ENCODE assay signal across 9 cellular contexts in genomic region chr3:535566-536416, GRCh38.
A peak's percentile ranks its signal among the peaks of the same experiment; 100 is the strongest.
DNase-seq lines count a peak whose midpoint lies in the region; ATAC-seq, FAIRE-seq and TF ChIP-seq lines count a peak whose summit lies in the region.
"Had no signal": no experiment of that assay in that cellular context is flagged by ENCODE, and none has a peak within 500 bp of the region (broad histone marks: within the 10 kb centered on the region; RNA-seq: fewer than 3 reads in every experiment).

No MANE protein-coding gene starts in this region.

- H3K4me1 Mint-ChIP-seq in dendritic cell treated with granulocyte-macrophage colony-stimulating factor and Interleukin-4, amounts not matched to agents 40 ng/mL and 50 ng/mL, for 4 days (ENCODE audit: low read depth), result no peaks in the 10 kb centered on the region

- ATAC-seq in HG03280 (IDR thresholded peaks at IDR 0.05; ENCODE audit: unreplicated experiment) (peak; percentile 97), HG02981 (IDR thresholded peaks at IDR 0.05; ENCODE audit: unreplicated experiment) (no peak), HG03520 (IDR thresholded peaks at IDR 0.05; ENCODE audit: unreplicated experiment) (no peak)

- TF ChIP-seq POLR2A in H54 (IDR thresholded peaks at IDR 0.05; ENCODE audit: low read depth, low read length) (no peak), GM12891 (IDR thresholded peaks at IDR 0.05; ENCODE audit: low read depth, low read length) (no peak)

- intact Hi-C loops in dendritic cell treated with granulocyte-macrophage colony-stimulating factor and Interleukin-4, amounts not matched to agents 40 ng/mL and 50 ng/mL, for 4 days (cut with micrococcal nuclease), result no loop called here

- DNase-seq in ACHN, result peak; percentile 86
- DNase-seq in mucosa of gallbladder (ENCODE audit: low spot score), result peak; percentile 12
- DNase-seq in H54 (ENCODE audit: insufficient read length, low spot score), result no peak
- DNase-seq in GM12891 (ENCODE audit: insufficient read length, low spot score), result no peak

- H3K36me3 Mint-ChIP-seq in dendritic cell treated with granulocyte-macrophage colony-stimulating factor and Interleukin-4, amounts not matched to agents 40 ng/mL and 50 ng/mL, for 4 days (ENCODE audit: low read depth), result no peaks in the 10 kb centered on the region

- FAIRE-seq in H54 (lab: Jason Lieb, UNC), result no peak
- FAIRE-seq in GM12891 (lab: Jason Lieb, UNC), result no peak

- peaks cover 25% of the 10 kb centered on the region for H3K9me3 Mint-ChIP-seq in dendritic cell treated with granulocyte-macrophage colony-stimulating factor and Interleukin-4, amounts not matched to agents 40 ng/mL and 50 ng/mL, for 4 days

- H3K27me3 Mint-ChIP-seq in dendritic cell treated with granulocyte-macrophage colony-stimulating factor and Interleukin-4, amounts not matched to agents 40 ng/mL and 50 ng/mL, for 4 days, result no peaks in the 10 kb centered on the region

- H3K27ac Mint-ChIP-seq in dendritic cell treated with granulocyte-macrophage colony-stimulating factor and Interleukin-4, amounts not matched to agents 40 ng/mL and 50 ng/mL, for 4 days, result no peak overlapping the region
- H3K27ac Mint-ChIP-seq: activated naive CD4-positive, alpha-beta T cell treated with anti-CD3 and anti-CD28 coated beads, Interleukin-2, amount 50 U/mL, for 72 hours had no signal

- H3K4me3 Mint-ChIP-seq in dendritic cell treated with granulocyte-macrophage colony-stimulating factor and Interleukin-4, amounts not matched to agents 40 ng/mL and 50 ng/mL, for 4 days, result peak overlapping the region; percentile 48

- in situ Hi-C loops in ACHN (cut with HindIII; ENCODE audit: low pct_ligation_motif_present, low pct_unique_long_range_greater_than_20kb, low sequenced_read_pairs), result no loop called here

TF ChIP-seq in GM12891, 5 proteins besides CTCF, POLR2A, EP300 and RAD21:
- TF ChIP-seq PAX5 (IDR thresholded peaks at IDR 0.05; ENCODE audit: insufficient read depth, low read length, severe bottlenecking) (no peak), SPI1 (IDR thresholded peaks at IDR 0.05; ENCODE audit: low read depth, low read length) (no peak), POU2F2 (IDR thresholded peaks at IDR 0.05; ENCODE audit: low read depth, low read length) (no peak), POLR2AphosphoS5 (IDR thresholded peaks at IDR 0.05; ENCODE audit: low read depth, low read length) (no peak), TAF1 (IDR thresholded peaks at IDR 0.05; ENCODE audit: low read depth, low read length) (no peak)

Comparison
In these comparisons a context has a peak if more than half of its experiments do, and no peak if none do; other contexts are left out.
1. DNase-seq: peak in ACHN (single experiment) and mucosa of gallbladder (single experiment); none in H54 (single experiment) and GM12891 (single experiment).